ENCODE assay signal across 15 cellular contexts in genomic region chr10:120827251-120827875, GRCh38. TPM values are rescaled to one million over a fixed set of nuclear protein-coding genes. Genes with fewer than 3 reads are reported as not detected.
DNase-seq lines count a peak whose midpoint lies in the region; ATAC-seq and TF ChIP-seq lines count a peak whose summit lies in the region.
"Had no signal": no experiment of that assay in that cellular context is flagged by ENCODE, and none has a peak within 500 bp of the region (broad histone marks: within the 10 kb centered on the region; RNA-seq: fewer than 3 reads in every experiment).

No MANE protein-coding gene starts in this region.

- DNase-seq in GM13976 (ENCODE audit: low spot score) (peak; percentile 17), GM20000 (ENCODE audit: low spot score) (peak; percentile 23), DMS79 treated with DMSO at 0.1 percent for 48 hours (lab: John Stamatoyannopoulos, UW) (no peak), posterior vena cava (ENCODE audit: low spot score) (no peak), Right ventricle myocardium superior (no peak)
- DNase-seq in stimulated activated CD4-positive, alpha-beta T cell treated with anti-CD3 and anti-CD28 coated beads, Interleukin-2, amount 100 ng/mL, for 24 hours, result no peak
- DNase-seq: activated gamma-delta T cell treated with Interleukin-2 at 50 U/mL for 16 hours; CD4-positive, alpha-beta memory T cell; EL; esophagus squamous epithelium; heart right ventricle; NCI-H1048; ovary had no signal

- in situ Hi-C loops in GM13976 (cut with MboI; ENCODE audit: low sequenced_read_pairs, unreplicated experiment), result no loop called here

- TF ChIP-seq CTCF in GM13976 (IDR thresholded peaks at IDR 0.05; ENCODE audit: borderline replicate concordance, control extremely low read depth, extremely low read depth, insufficient read depth, missing control alignments), result no peak
- no peak for TF ChIP-seq CTCF in GM20000 (IDR thresholded peaks at IDR 0.05; ENCODE audit: extremely low read depth, missing control alignments)

- intact Hi-C loops in posterior vena cava (cut with DNase I), result loop anchor here in 1 of 2 donors (5.0 kb wide), 1 partner anchor 850 kb away; no protein-coding TSS in a partner anchor
- intact Hi-C loops in Right ventricle myocardium superior (cut with DNase I), result no loop called here

- peak; percentile 72 for ATAC-seq in HG02798 (IDR thresholded peaks at IDR 0.05; ENCODE audit: poor library complexity, unreplicated experiment)
- peak; percentile 67 for ATAC-seq in HG03469 (IDR thresholded peaks at IDR 0.05; ENCODE audit: unreplicated experiment)
- no peak for ATAC-seq in Right ventricle myocardium superior (ENCODE audit: poor library complexity)
- ATAC-seq: heart right ventricle had no signal

RNA-seq across cellular contexts. Expression of gene WDR11, which starts 23.8 kb away (rescaled TPM):
- total RNA-seq in posterior vena cava (10 to 100 TPM; 37.6 to 51.6 TPM), Right ventricle myocardium superior (12.3 TPM)

Comparison
In these comparisons a context has a peak if more than half of its experiments do, and no peak if none do; other contexts are left out.
1. DNase-seq: peak in GM13976 (single experiment) and GM20000 (single experiment); none in DMS79 treated with DMSO at 0.1 percent for 48 hours (single experiment), posterior vena cava (single experiment), stimulated activated CD4-positive, alpha-beta T cell treated with anti-CD3 and anti-CD28 coated beads, Interleukin-2, amount 100 ng/mL, for 24 hours (0 of 2) and Right ventricle myocardium superior (single experiment).